17 cellular contexts compared by ENCODE assay signal in the genomic region with DNA sequence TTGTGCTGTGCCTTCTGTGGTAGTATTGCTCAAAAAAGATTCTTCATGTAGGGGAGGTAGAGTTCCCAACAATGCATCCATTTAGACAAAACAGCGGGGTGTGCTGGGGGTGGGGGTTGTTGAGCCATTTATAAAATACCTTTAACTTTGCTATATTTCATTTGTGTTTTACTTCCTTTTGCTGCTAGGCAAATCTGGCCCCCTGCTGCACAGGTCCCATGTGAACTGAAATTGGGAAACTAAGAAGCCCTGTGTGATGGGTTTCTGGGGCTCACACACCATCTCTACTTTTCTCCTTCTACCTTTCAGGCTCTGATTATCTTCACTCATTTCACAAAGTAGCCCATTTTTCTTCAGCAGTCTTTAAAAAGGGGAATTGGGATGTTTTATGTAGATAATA. TPM values are rescaled to one million over a fixed set of nuclear protein-coding genes. Genes with fewer than 3 reads are reported as not detected.
DNase-seq lines count a peak whose midpoint lies in the region; ATAC-seq and TF ChIP-seq lines count a peak whose summit lies in the region.
"Had no signal": no experiment of that assay in that cellular context is flagged by ENCODE, and none has a peak within 500 bp of the region (broad histone marks: within the 10 kb centered on the region; RNA-seq: fewer than 3 reads in every experiment).

No MANE protein-coding gene starts in this region.

- H3K4me3 Mint-ChIP-seq in memory B cell: peak overlapping the region; percentile 24
- no peak overlapping the region for H3K4me3 Mint-ChIP-seq in CD14-positive monocyte
- H3K4me3 Mint-ChIP-seq: CD8-positive, alpha-beta memory T cell; T-helper 2 cell treated with Interferon-gamma antibody and Interleukin-4, amounts not matched to agents 5 μg/mL and 100 μg/mL, for 36 hours had no signal

- H3K27ac Mint-ChIP-seq in memory B cell: no peak overlapping the region
- H3K27ac Mint-ChIP-seq in CD14-positive monocyte: no peak overlapping the region
- H3K27ac Mint-ChIP-seq: T-helper 2 cell treated with Interferon-gamma antibody and Interleukin-4, amounts not matched to agents 5 μg/mL and 100 μg/mL, for 36 hours had no signal

- TF ChIP-seq CTCF in CD14-positive monocyte (IDR thresholded peaks at IDR 0.05): no peak

- DNase-seq in memory B cell (ENCODE audit: low spot score in 2 of 2): no peak
- DNase-seq in islet precursor cell: no peak
- DNase-seq in COR-L47 (lab: John Stamatoyannopoulos, UW): no peak
- no peak for DNase-seq in CD14-positive monocyte (ENCODE audit: low spot score)
- DNase-seq: CD8-positive, alpha-beta memory T cell; KBM-7; NCI-H1105; NCI-H187; NCI-H446; SIG-M5; SW 1271 had no signal

- intact Hi-C loops in CD14-positive monocyte (cut with micrococcal nuclease): no loop called here

- ATAC-seq in GM19328 (IDR thresholded peaks at IDR 0.05; ENCODE audit: unreplicated experiment): peak; percentile 72
- ATAC-seq in HG03432 (IDR thresholded peaks at IDR 0.05; ENCODE audit: unreplicated experiment): peak; percentile 63
- ATAC-seq in memory B cell (ENCODE audit: low read depth): peak; percentile 62
- no peak for ATAC-seq in SK-N-SH treated with all-trans-retinoic acid at 6 μM for 48 hours

- H3K4me3 ChIP-seq in GM08714 (ENCODE audit: low read length): 0 out of 2 replicates have a peak overlapping the region, but pooled peaks have one; percentile 22
- H3K4me3 ChIP-seq: HAP-1 had no signal

- H3K27me3 Mint-ChIP-seq in memory B cell: no peaks in the 10 kb centered on the region
- H3K27me3 Mint-ChIP-seq in CD14-positive monocyte (ENCODE audit: low read depth in 3 of 3): peaks cover 0 to 1% (median 0%) of the 10 kb centered on the region in 3 donors
- H3K27me3 Mint-ChIP-seq: CD8-positive, alpha-beta memory T cell had no signal

- H3K9me3 Mint-ChIP-seq in memory B cell (peaks cover 2% of the 10 kb centered on the region), CD14-positive monocyte (peaks cover 0 to 2% (median 0%) of the 10 kb centered on the region in 7 donors)
- H3K9me3 Mint-ChIP-seq: CD8-positive, alpha-beta memory T cell had no signal

- H3K4me1 Mint-ChIP-seq in memory B cell: peaks cover 45% of the 10 kb centered on the region
- peaks cover 39% of the 10 kb centered on the region for H3K4me1 Mint-ChIP-seq in CD14-positive monocyte

- H3K36me3 Mint-ChIP-seq in memory B cell: no peaks in the 10 kb centered on the region
- peaks cover 0 to 2% of the 10 kb centered on the region in 2 donors for H3K36me3 Mint-ChIP-seq in CD14-positive monocyte

TF ChIP-seq in SK-N-SH treated with all-trans-retinoic acid at 6 μM for 48 hours, 23 proteins besides CTCF, POLR2A, EP300 and RAD21:
- TF ChIP-seq, protein P1, sequence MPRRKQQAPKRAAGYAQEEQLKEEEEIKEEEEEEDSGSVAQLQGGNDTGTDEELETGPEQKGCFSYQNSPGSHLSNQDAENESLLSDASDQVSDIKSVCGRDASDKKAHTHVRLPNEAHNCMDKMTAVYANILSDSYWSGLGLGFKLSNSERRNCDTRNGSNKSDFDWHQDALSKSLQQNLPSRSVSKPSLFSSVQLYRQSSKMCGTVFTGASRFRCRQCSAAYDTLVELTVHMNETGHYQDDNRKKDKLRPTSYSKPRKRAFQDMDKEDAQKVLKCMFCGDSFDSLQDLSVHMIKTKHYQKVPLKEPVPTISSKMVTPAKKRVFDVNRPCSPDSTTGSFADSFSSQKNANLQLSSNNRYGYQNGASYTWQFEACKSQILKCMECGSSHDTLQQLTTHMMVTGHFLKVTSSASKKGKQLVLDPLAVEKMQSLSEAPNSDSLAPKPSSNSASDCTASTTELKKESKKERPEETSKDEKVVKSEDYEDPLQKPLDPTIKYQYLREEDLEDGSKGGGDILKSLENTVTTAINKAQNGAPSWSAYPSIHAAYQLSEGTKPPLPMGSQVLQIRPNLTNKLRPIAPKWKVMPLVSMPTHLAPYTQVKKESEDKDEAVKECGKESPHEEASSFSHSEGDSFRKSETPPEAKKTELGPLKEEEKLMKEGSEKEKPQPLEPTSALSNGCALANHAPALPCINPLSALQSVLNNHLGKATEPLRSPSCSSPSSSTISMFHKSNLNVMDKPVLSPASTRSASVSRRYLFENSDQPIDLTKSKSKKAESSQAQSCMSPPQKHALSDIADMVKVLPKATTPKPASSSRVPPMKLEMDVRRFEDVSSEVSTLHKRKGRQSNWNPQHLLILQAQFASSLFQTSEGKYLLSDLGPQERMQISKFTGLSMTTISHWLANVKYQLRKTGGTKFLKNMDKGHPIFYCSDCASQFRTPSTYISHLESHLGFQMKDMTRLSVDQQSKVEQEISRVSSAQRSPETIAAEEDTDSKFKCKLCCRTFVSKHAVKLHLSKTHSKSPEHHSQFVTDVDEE (CRISPR knock-in tag; IDR thresholded peaks at IDR 0.05): no peak
- no peak for TF ChIP-seq ZFP30 (CRISPR knock-in tag; IDR thresholded peaks at IDR 0.05)
- no peak for TF ChIP-seq GLIS3 (CRISPR knock-in tag; IDR thresholded peaks at IDR 0.05)
- no peak for TF ChIP-seq TCF4 (CRISPR knock-in tag; IDR thresholded peaks at IDR 0.05; ENCODE audit: borderline replicate concordance)
- TF ChIP-seq PATZ1 (CRISPR knock-in tag; IDR thresholded peaks at IDR 0.05; ENCODE audit: borderline replicate concordance): no peak
- TF ChIP-seq ISL1 (CRISPR knock-in tag; IDR thresholded peaks at IDR 0.05): no peak
- no peak for TF ChIP-seq RARB (CRISPR knock-in tag; IDR thresholded peaks at IDR 0.05)
- no peak for TF ChIP-seq ZNF8 (CRISPR knock-in tag; IDR thresholded peaks at IDR 0.05)
- TF ChIP-seq PPARA (CRISPR knock-in tag; IDR thresholded peaks at IDR 0.05; ENCODE audit: borderline replicate concordance): no peak
- TF ChIP-seq ZNF565 (CRISPR knock-in tag; conservative IDR thresholded peaks at IDR 0.05; ENCODE audit: low read depth): no peak
- no peak for TF ChIP-seq ZC3H10 (CRISPR knock-in tag; IDR thresholded peaks at IDR 0.05)
- TF ChIP-seq, protein P2, sequence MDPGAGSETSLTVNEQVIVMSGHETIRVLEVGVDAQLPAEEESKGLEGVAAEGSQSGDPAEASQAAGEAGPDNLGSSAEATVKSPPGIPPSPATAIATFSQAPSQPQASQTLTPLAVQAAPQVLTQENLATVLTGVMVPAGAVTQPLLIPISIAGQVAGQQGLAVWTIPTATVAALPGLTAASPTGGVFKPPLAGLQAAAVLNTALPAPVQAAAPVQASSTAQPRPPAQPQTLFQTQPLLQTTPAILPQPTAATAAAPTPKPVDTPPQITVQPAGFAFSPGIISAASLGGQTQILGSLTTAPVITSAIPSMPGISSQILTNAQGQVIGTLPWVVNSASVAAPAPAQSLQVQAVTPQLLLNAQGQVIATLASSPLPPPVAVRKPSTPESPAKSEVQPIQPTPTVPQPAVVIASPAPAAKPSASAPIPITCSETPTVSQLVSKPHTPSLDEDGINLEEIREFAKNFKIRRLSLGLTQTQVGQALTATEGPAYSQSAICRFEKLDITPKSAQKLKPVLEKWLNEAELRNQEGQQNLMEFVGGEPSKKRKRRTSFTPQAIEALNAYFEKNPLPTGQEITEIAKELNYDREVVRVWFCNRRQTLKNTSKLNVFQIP (CRISPR knock-in tag; IDR thresholded peaks at IDR 0.05; ENCODE audit: borderline replicate concordance, low read depth): no peak
- no peak for TF ChIP-seq CSDC2 (CRISPR knock-in tag; IDR thresholded peaks at IDR 0.05)
- no peak for TF ChIP-seq OSR1 (CRISPR knock-in tag; IDR thresholded peaks at IDR 0.05)
- TF ChIP-seq, protein P3, sequence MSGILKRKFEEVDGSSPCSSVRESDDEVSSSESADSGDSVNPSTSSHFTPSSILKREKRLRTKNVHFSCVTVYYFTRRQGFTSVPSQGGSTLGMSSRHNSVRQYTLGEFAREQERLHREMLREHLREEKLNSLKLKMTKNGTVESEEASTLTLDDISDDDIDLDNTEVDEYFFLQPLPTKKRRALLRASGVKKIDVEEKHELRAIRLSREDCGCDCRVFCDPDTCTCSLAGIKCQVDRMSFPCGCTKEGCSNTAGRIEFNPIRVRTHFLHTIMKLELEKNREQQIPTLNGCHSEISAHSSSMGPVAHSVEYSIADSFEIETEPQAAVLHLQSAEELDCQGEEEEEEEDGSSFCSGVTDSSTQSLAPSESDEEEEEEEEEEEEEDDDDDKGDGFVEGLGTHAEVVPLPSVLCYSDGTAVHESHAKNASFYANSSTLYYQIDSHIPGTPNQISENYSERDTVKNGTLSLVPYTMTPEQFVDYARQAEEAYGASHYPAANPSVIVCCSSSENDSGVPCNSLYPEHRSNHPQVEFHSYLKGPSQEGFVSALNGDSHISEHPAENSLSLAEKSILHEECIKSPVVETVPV (CRISPR knock-in tag; IDR thresholded peaks at IDR 0.05): no peak
- TF ChIP-seq ZFP3 (CRISPR knock-in tag; IDR thresholded peaks at IDR 0.05): no peak
- no peak for TF ChIP-seq SNAI2 (CRISPR knock-in tag; IDR thresholded peaks at IDR 0.05)
- no peak for TF ChIP-seq CREB5 (CRISPR knock-in tag; IDR thresholded peaks at IDR 0.05; ENCODE audit: low read depth)
- no peak for TF ChIP-seq ESRRG (CRISPR knock-in tag; IDR thresholded peaks at IDR 0.05)
TF ChIP-seq in SK-N-SH treated with all-trans-retinoic acid at 6 μM for 48 hours: peak in this region for 0.

RNA-seq across cellular contexts. Expression of gene ITGA4, which starts 52.7 kb away (rescaled TPM):
- polyA plus RNA-seq in CD14-positive monocyte: 10 to 100 TPM; 66.1 to 97.3 TPM
